Comparison of ENCODE assay signal across 12 cellular contexts in genomic region chr13:99191900-99192399, GRCh38. TPM values are rescaled to one million over a fixed set of nuclear protein-coding genes. Genes with fewer than 3 reads are reported as not detected.
DNase-seq lines count a peak whose midpoint lies in the region; ATAC-seq, FAIRE-seq and TF ChIP-seq lines count a peak whose summit lies in the region.
"Had no signal": no experiment of that assay in that cellular context is flagged by ENCODE, and none has a peak within 500 bp of the region (broad histone marks: within the 10 kb centered on the region; RNA-seq: fewer than 3 reads in every experiment).

No MANE protein-coding gene starts in this region.

- H3K4me3 ChIP-seq in CD4-positive, CD25-positive, alpha-beta regulatory T cell (ENCODE audit: low read depth, low read length), result no peak overlapping the region
- no peak overlapping the region for H3K4me3 ChIP-seq in MG63
- no peak overlapping the region for H3K4me3 ChIP-seq in GM12878
- H3K4me3 ChIP-seq: thoracic aorta had no signal

- TF ChIP-seq CTCF in GM12878 (IDR thresholded peaks at IDR 0.05 in 2 of 3, conservative IDR thresholded peaks at IDR 0.05 in 1 of 3; ENCODE audit: control insufficient read depth in 2 of 3, extremely low read depth in 1 of 3, insufficient read depth in 1 of 3, low read depth in 3 of 3, low read length in 3 of 3), result no peak
- no peak for TF ChIP-seq CTCF in GM13976 (IDR thresholded peaks at IDR 0.05; ENCODE audit: borderline replicate concordance, control extremely low read depth, extremely low read depth, insufficient read depth, missing control alignments)

- H3K4me3 Mint-ChIP-seq in CD4-positive, CD25-positive, alpha-beta regulatory T cell, result no peak overlapping the region
- no peak overlapping the region for H3K4me3 Mint-ChIP-seq in naive thymus-derived CD8-positive, alpha-beta T cell
- no peak overlapping the region for H3K4me3 Mint-ChIP-seq in activated CD4-positive, alpha-beta T cell treated with anti-CD3 and anti-CD28 coated beads for 36 hours

- H3K36me3 Mint-ChIP-seq in CD4-positive, CD25-positive, alpha-beta regulatory T cell, result no peaks in the 10 kb centered on the region
- H3K36me3 Mint-ChIP-seq in naive thymus-derived CD8-positive, alpha-beta T cell, result no peaks in the 10 kb centered on the region
- H3K36me3 Mint-ChIP-seq in activated CD4-positive, alpha-beta T cell treated with anti-CD3 and anti-CD28 coated beads for 36 hours (ENCODE audit: low read depth), result no peaks in the 10 kb centered on the region

- RAD21 ChIA-PET in GM12878 (lab: Charles Lee; ENCODE audit: unreplicated experiment), result no interaction called here

- H3K36me3 ChIP-seq in CD4-positive, CD25-positive, alpha-beta regulatory T cell (ENCODE audit: control insufficient read depth, insufficient read depth, low read length), result no peaks in the 10 kb centered on the region
- no peaks in the 10 kb centered on the region for H3K36me3 ChIP-seq in MG63
- H3K36me3 ChIP-seq in GM12878 (ENCODE audit: control insufficient read depth in 2 of 2, insufficient read depth in 2 of 2, low read length in 1 of 2), result no peaks in the 10 kb centered on the region
- H3K36me3 ChIP-seq: thoracic aorta had no signal

- TF ChIP-seq POLR2A in GM12878 (IDR thresholded peaks at IDR 0.05; ENCODE audit: low read depth, low read length), result no peak

- no peak overlapping the region for H3K9ac ChIP-seq in GM12878 (ENCODE audit: control insufficient read depth, insufficient read depth, low read length)

- SMC1A ChIA-PET in GM12878 (lab: Charles Lee; ENCODE audit: uncharacterized antibody, unreplicated experiment), result no interaction called here

- TF ChIP-seq EP300 in GM12878 (IDR thresholded peaks at IDR 0.05; ENCODE audit: borderline replicate concordance in 1 of 2, control insufficient read depth in 1 of 2, low read depth in 2 of 2, low read length in 2 of 2), result no peak

- peak overlapping the region in 2 of 3 donors; percentile 21 to 67 for H3K27ac Mint-ChIP-seq in CD4-positive, CD25-positive, alpha-beta regulatory T cell
- peak overlapping the region in 6 of 10 donors; percentile 6 to 64 (median 48) for H3K27ac Mint-ChIP-seq in naive thymus-derived CD8-positive, alpha-beta T cell
- no peak overlapping the region for H3K27ac Mint-ChIP-seq in activated CD4-positive, alpha-beta T cell treated with anti-CD3 and anti-CD28 coated beads for 36 hours

- no peak for DNase-seq in CD4-positive, CD25-positive, alpha-beta regulatory T cell
- DNase-seq in MG63, result peak; percentile 53
- no peak for DNase-seq in GM12878 (ENCODE audit: low read depth, low spot score)
- DNase-seq in naive thymus-derived CD8-positive, alpha-beta T cell, result no peak
- DNase-seq in activated CD4-positive, alpha-beta T cell treated with anti-CD3 and anti-CD28 coated beads for 36 hours, result no peak
- no peak for DNase-seq in GM13976 (ENCODE audit: low spot score)
- DNase-seq in DMS79 treated with DMSO at 0.1 percent for 48 hours (lab: John Stamatoyannopoulos, UW), result no peak
- no peak for DNase-seq in stimulated activated CD4-positive, alpha-beta T cell treated with anti-CD3 and anti-CD28 coated beads, Interleukin-4, amount 100 ng/mL, for 1 hour
- DNase-seq: caudate nucleus, NCI-H1694 treated with DMSO at 0.1 percent for 48 hours, SW 1271 had no signal

- H2AFZ ChIP-seq in GM12878 (ENCODE audit: control insufficient read depth, low read depth, low read length), result no peak overlapping the region

- H3K79me2 ChIP-seq in GM12878 (ENCODE audit: control insufficient read depth, insufficient read depth, low read length), result no peaks in the 10 kb centered on the region

- FAIRE-seq in GM12878 (lab: Jason Lieb, UNC), result no peak

- no TSS peak for BruUV-seq in GM12878 (replicated peaks; lab: Mats Ljungman, UMichigan)

- H3K4me1 ChIP-seq in CD4-positive, CD25-positive, alpha-beta regulatory T cell (ENCODE audit: control insufficient read depth, insufficient read depth, low read length, poor library complexity, severe bottlenecking), result no peaks in the 10 kb centered on the region
- no peaks in the 10 kb centered on the region for H3K4me1 ChIP-seq in GM12878 (ENCODE audit: control insufficient read depth, insufficient read depth, low read length)

- H4K20me1 ChIP-seq in GM12878 (ENCODE audit: control insufficient read depth, insufficient read depth), result no peaks in the 10 kb centered on the region

- ATAC-seq in CD4-positive, CD25-positive, alpha-beta regulatory T cell (ENCODE audit: low read depth in 2 of 2), result no peak
- peak; percentile 43; the same call in 2 of the 3 replicates for ATAC-seq in GM12878
- ATAC-seq in naive thymus-derived CD8-positive, alpha-beta T cell, result no peak
- no peak for ATAC-seq in activated CD4-positive, alpha-beta T cell treated with anti-CD3 and anti-CD28 coated beads for 36 hours

- CTCF ChIA-PET in GM12878 (lab: Yijun Ruan, JAX), result interaction anchor here (0.8 to 2.3 kb wide), 3 partner anchors 66 to 76 kb away, joined by 3 to 6 read pairs (median 3); partner anchors contain the start of gene GPR18
- CTCF ChIA-PET in activated CD4-positive, alpha-beta T cell treated with anti-CD3 and anti-CD28 coated beads for 36 hours (lab: Charles Lee), result interaction anchor here (2.5 kb wide), 1 partner anchor 75 kb away, joined by 11 read pairs; no protein-coding TSS in a partner anchor

- no peak overlapping the region for H3K27ac ChIP-seq in CD4-positive, CD25-positive, alpha-beta regulatory T cell (ENCODE audit: insufficient read depth, low read length, poor library complexity, severe bottlenecking)
- H3K27ac ChIP-seq in GM12878 (ENCODE audit: control insufficient read depth, insufficient read depth), result no peak overlapping the region
- H3K27ac ChIP-seq: thoracic aorta had no signal

- no peaks in the 10 kb centered on the region for H3K27me3 ChIP-seq in CD4-positive, CD25-positive, alpha-beta regulatory T cell (ENCODE audit: control insufficient read depth, insufficient read depth, low read length)
- no peaks in the 10 kb centered on the region for H3K27me3 ChIP-seq in MG63
- H3K27me3 ChIP-seq in GM12878 (replicated peaks in 1 of 2; ENCODE audit: control insufficient read depth in 2 of 2, insufficient read depth in 2 of 2, low read length in 1 of 2), result no peaks in the 10 kb centered on the region; a peak in 1 of 4 replicates

- 13% methylated on average over 7 of the region's 7 CpGs for WGBS in GM12878 (ENCODE audit: insufficient coverage, insufficient replicate concordance, low lambda C conversion rate, missing lambda C conversion rate)

- H3K4me1 Mint-ChIP-seq in CD4-positive, CD25-positive, alpha-beta regulatory T cell, result peaks cover 1 to 6% (median 5%) of the 10 kb centered on the region in 4 donors
- H3K4me1 Mint-ChIP-seq in naive thymus-derived CD8-positive, alpha-beta T cell, result peaks cover 2 to 37% (median 31%) of the 10 kb centered on the region in 4 donors
- H3K4me1 Mint-ChIP-seq in activated CD4-positive, alpha-beta T cell treated with anti-CD3 and anti-CD28 coated beads for 36 hours, result peaks cover 10% of the 10 kb centered on the region

- no peaks in the 10 kb centered on the region for H3K9me3 Mint-ChIP-seq in CD4-positive, CD25-positive, alpha-beta regulatory T cell
- no peaks in the 10 kb centered on the region for H3K9me3 Mint-ChIP-seq in naive thymus-derived CD8-positive, alpha-beta T cell
- no peaks in the 10 kb centered on the region for H3K9me3 Mint-ChIP-seq in activated CD4-positive, alpha-beta T cell treated with anti-CD3 and anti-CD28 coated beads for 36 hours (ENCODE audit: low read depth)

- H3K27me3 Mint-ChIP-seq in CD4-positive, CD25-positive, alpha-beta regulatory T cell, result peaks cover 6% of the 10 kb centered on the region
- H3K27me3 Mint-ChIP-seq in naive thymus-derived CD8-positive, alpha-beta T cell, result no peaks in the 10 kb centered on the region
- H3K27me3 Mint-ChIP-seq in activated CD4-positive, alpha-beta T cell treated with anti-CD3 and anti-CD28 coated beads for 36 hours, result no peaks in the 10 kb centered on the region

- POLR2A ChIA-PET in GM12878 (lab: Charles Lee), result no interaction called here
- POLR2A ChIA-PET in naive thymus-derived CD8-positive, alpha-beta T cell (lab: Charles Lee), result no interaction called here
- POLR2A ChIA-PET in activated CD4-positive, alpha-beta T cell treated with anti-CD3 and anti-CD28 coated beads for 36 hours (lab: Charles Lee), result no interaction called here

- intact Hi-C loops in GM12878 (cut with micrococcal nuclease; ENCODE audit: unreplicated experiment), result no loop called here
- intact Hi-C loops in activated CD4-positive, alpha-beta T cell treated with anti-CD3 and anti-CD28 coated beads for 36 hours (cut with DNase I, micrococcal nuclease), result no loop called here

- in situ Hi-C loops in GM12878 (cut with MboI), result no loop called here
- in situ Hi-C loops in GM13976 (cut with MboI; ENCODE audit: low sequenced_read_pairs, unreplicated experiment), result no loop called here

- TF ChIP-seq RAD21 in GM12878 (IDR thresholded peaks at IDR 0.05; ENCODE audit: insufficient read depth, low read depth, low read length), result no peak

- no peaks in the 10 kb centered on the region for H3K9me3 ChIP-seq in CD4-positive, CD25-positive, alpha-beta regulatory T cell (ENCODE audit: control insufficient read depth in 2 of 2, low read length in 2 of 2)
- H3K9me3 ChIP-seq in MG63 (peaks cover 3% of the 10 kb centered on the region; the same call in 1 of the 2 replicates), GM12878 (replicated peaks; ENCODE audit: control insufficient read depth, insufficient read depth, low read length) (no peaks in the 10 kb centered on the region)
- H3K9me3 ChIP-seq: thoracic aorta had no signal

- H3K4me2 ChIP-seq in GM12878 (ENCODE audit: control insufficient read depth, insufficient read depth), result no peak overlapping the region

RNA-seq across cellular contexts. Expression of gene UBAC2, which starts 8.7 kb away (rescaled TPM):
- 62.8 TPM for total RNA-seq in CD4-positive, CD25-positive, alpha-beta regulatory T cell
- 100 to 1,000 TPM; 101 to 122 (median 105) TPM for polyA plus RNA-seq in CD4-positive, CD25-positive, alpha-beta regulatory T cell
- total RNA-seq in MG63 (2014; rRNA removed; shearing (Covaris generic); ENCODE audit: low replicate concordance), result 80.9 and 92.4 TPM in 2 replicates
- 31.8 and 34.8 TPM in 2 replicates for total RNA-seq in GM12878 (2013; cell fraction: nucleolus; rRNA removed)
- total RNA-seq in GM12878 (2014; rRNA removed) (15.2 and 16.9 TPM in 2 replicates), GM12878 (2014; rRNA removed; fragmentation: Illumina TruSeq; extraction: Trizol) (12.1 and 13.4 TPM in 2 replicates), GM12878 (2021) (18.7 and 20.0 TPM in 2 replicates)
- polyA plus RNA-seq in GM12878 (2011; ENCODE audit: low read depth), result 11.5 TPM
- polyA plus RNA-seq in GM12878 (2011; rRNA removed) (54.6 and 60.2 TPM in 2 replicates), GM12878 (2014; fragmentation: Illumina TruSeq; extraction: Trizol) (18.0 and 22.3 TPM in 2 replicates), GM12878 (2014; fragmentation: Nextera tagmentation; extraction: Ambion mirVana) (1 to 10 TPM; 3.0 to 4.1 TPM), GM12878 (2014; rRNA removed) (14.5 and 17.0 TPM in 2 replicates), GM12878 (2016; fragmentation: Nextera tagmentation; extraction: Ambion mirVana) (10 to 100 TPM; 32.5 to 35.1 TPM)
- polyA plus RNA-seq in GM12878 (2011; cell fraction: cytosol; rRNA removed), result 37.5 and 44.5 TPM in 2 replicates
- 25.7 and 30.0 TPM in 2 replicates for polyA plus RNA-seq in GM12878 (2011; cell fraction: nucleus; rRNA removed)
- polyA plus RNA-seq in GM12878 (2012), result 15.2 and 21.6 TPM in 2 replicates
- 31.2 and 33.4 TPM in 2 replicates for polyA minus RNA-seq in GM12878 (2011; rRNA and poly(A)+ RNA removed)
- polyA minus RNA-seq in GM12878 (2011; cell fraction: cytosol; rRNA and poly(A)+ RNA removed), result 10.8 and 11.0 TPM in 2 replicates
- 17.5 and 28.3 TPM in 2 replicates for polyA minus RNA-seq in GM12878 (2011; cell fraction: nucleus; rRNA and poly(A)+ RNA removed)
- total RNA-seq in naive thymus-derived CD8-positive, alpha-beta T cell, result 100 to 1,000 TPM; 105 to 108 TPM
- polyA plus RNA-seq in naive thymus-derived CD8-positive, alpha-beta T cell, result 100 to 1,000 TPM; 160 to 178 (median 173) TPM
- 10 to 100 TPM; 48.4 to 56.3 TPM for total RNA-seq in activated CD4-positive, alpha-beta T cell treated with anti-CD3 and anti-CD28 coated beads for 36 hours
